ENCODE assay signal across 8 cellular contexts in the genomic region with DNA sequence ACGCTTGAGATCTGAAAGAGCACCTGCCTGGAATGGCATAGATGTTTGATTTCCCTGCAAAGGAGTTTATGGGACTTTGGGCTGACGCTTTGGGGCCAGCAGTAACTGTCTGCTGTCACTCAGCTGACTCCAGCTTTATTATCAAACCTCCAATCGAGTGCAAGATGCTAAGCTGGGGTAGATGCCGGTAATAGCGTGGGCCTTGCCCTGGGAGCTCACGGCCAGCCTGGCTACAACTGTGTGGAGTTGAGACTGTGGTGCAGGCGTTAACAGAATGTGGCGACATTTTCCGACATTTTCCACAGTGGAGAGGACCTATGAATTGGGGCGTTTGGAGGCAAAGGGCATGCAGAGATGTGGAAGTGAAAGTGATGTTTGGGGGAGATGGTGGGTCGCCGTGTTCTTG. TPM values are rescaled to one million over a fixed set of nuclear protein-coding genes. Genes with fewer than 3 reads are reported as not detected.
DNase-seq lines count a peak whose midpoint lies in the region; ATAC-seq and TF ChIP-seq lines count a peak whose summit lies in the region.

No MANE protein-coding gene starts in this region.

- peak overlapping the region; percentile 78 to 86 for H3K4me3 ChIP-seq in left lung
- peak overlapping the region; percentile 89 to 97 for H3K4me3 ChIP-seq in tibial artery

- intact Hi-C loops in left lung (cut with DNase I) (no loop called here), tibial artery (cut with DNase I; ENCODE audit: low total_unique reads) (no loop called here)

- peaks cover 60% of the 10 kb centered on the region for H3K4me1 Mint-ChIP-seq in activated T-cell treated with anti-CD3 and anti-CD28 coated beads, Interleukin-2, amount 50 U/mL, for 24 hours (ENCODE audit: low read depth)
- H3K4me1 Mint-ChIP-seq in activated naive CD8-positive, alpha-beta T cell (ENCODE audit: low read depth) = peaks cover 59% of the 10 kb centered on the region

- H3K9me3 Mint-ChIP-seq in activated T-cell treated with anti-CD3 and anti-CD28 coated beads, Interleukin-2, amount 50 U/mL, for 24 hours = no peaks in the 10 kb centered on the region
- H3K9me3 Mint-ChIP-seq in activated naive CD8-positive, alpha-beta T cell (ENCODE audit: low read depth) = no peaks in the 10 kb centered on the region

- H3K36me3 Mint-ChIP-seq in activated T-cell treated with anti-CD3 and anti-CD28 coated beads, Interleukin-2, amount 50 U/mL, for 24 hours (ENCODE audit: low read depth) = peaks cover 2% of the 10 kb centered on the region
- H3K36me3 Mint-ChIP-seq in activated naive CD8-positive, alpha-beta T cell = no peaks in the 10 kb centered on the region

- no peaks in the 10 kb centered on the region for H3K27me3 ChIP-seq in left lung
- H3K27me3 ChIP-seq in tibial artery = no peaks in the 10 kb centered on the region

- peak overlapping the region; percentile 82 for H3K27ac Mint-ChIP-seq in activated T-cell treated with anti-CD3 and anti-CD28 coated beads, Interleukin-2, amount 50 U/mL, for 24 hours
- peak overlapping the region; percentile 90 for H3K27ac Mint-ChIP-seq in activated naive CD8-positive, alpha-beta T cell

- H3K4me3 Mint-ChIP-seq in activated T-cell treated with anti-CD3 and anti-CD28 coated beads, Interleukin-2, amount 50 U/mL, for 24 hours = peak overlapping the region; percentile 72
- peak overlapping the region; percentile 90 for H3K4me3 Mint-ChIP-seq in activated naive CD8-positive, alpha-beta T cell

- TF ChIP-seq CTCF in left lung (IDR thresholded peaks at IDR 0.05) (no peak), tibial artery (IDR thresholded peaks at IDR 0.05) (no peak)

- DNase-seq in activated T-cell treated with anti-CD3 and anti-CD28 coated beads, Interleukin-2, amount 50 U/mL, for 24 hours = no peak
- no peak for DNase-seq in activated T-cell treated with anti-CD3 and anti-CD28 coated beads, Interleukin-2, amount 50 U/mL, for 48 hours
- DNase-seq in left lung = peak in 1 of 2 donors; percentile 45
- DNase-seq in tibial artery = no peak
- DNase-seq in epidermal melanocyte (ENCODE audit: insufficient read length, low spot score) = no peak
- no peak for DNase-seq in GM19240 (ENCODE audit: insufficient read length, low spot score)

- no peaks in the 10 kb centered on the region for H3K9me3 ChIP-seq in left lung
- no peaks in the 10 kb centered on the region for H3K9me3 ChIP-seq in tibial artery

- no peaks in the 10 kb centered on the region for H3K36me3 ChIP-seq in left lung
- H3K36me3 ChIP-seq in tibial artery = no peaks in the 10 kb centered on the region

- H3K27me3 Mint-ChIP-seq in activated T-cell treated with anti-CD3 and anti-CD28 coated beads, Interleukin-2, amount 50 U/mL, for 24 hours = no peaks in the 10 kb centered on the region
- H3K27me3 Mint-ChIP-seq in activated naive CD8-positive, alpha-beta T cell = no peaks in the 10 kb centered on the region

- H3K4me1 ChIP-seq in left lung = peaks cover 17 to 82% of the 10 kb centered on the region in 2 donors
- peaks cover 0 to 34% (median 21%) of the 10 kb centered on the region in 4 donors for H3K4me1 ChIP-seq in tibial artery

- H3K27ac ChIP-seq in left lung (peak overlapping the region in 1 of 2 donors; percentile 70), tibial artery (peak overlapping the region; percentile 75 to 79)

- ATAC-seq in left lung = no peak
- no peak for ATAC-seq in GM21447 (IDR thresholded peaks at IDR 0.05; ENCODE audit: unreplicated experiment)

RNA-seq across cellular contexts. Expression of gene CHST12, which starts 1.3 kb away (rescaled TPM):
- total RNA-seq in left lung = 10 to 100 TPM; 19.2 to 27.1 TPM

RNA-seq across cellular contexts. Expression of gene EIF3B, which starts 50.1 kb away (rescaled TPM):
- total RNA-seq in left lung = 100 to 1,000 TPM in 1 of 2 donors, 10 to 100 TPM in 1; 91.4 to 131 TPM
